Comparison of ENCODE assay signal across 16 cellular contexts in genomic region chr2:170467568-170468422, GRCh38.
DNase-seq lines count a peak whose midpoint lies in the region; ATAC-seq, FAIRE-seq and TF ChIP-seq lines count a peak whose summit lies in the region.
"Had no signal": no experiment of that assay in that cellular context is flagged by ENCODE, and none has a peak within 500 bp of the region (broad histone marks: within the 10 kb centered on the region; RNA-seq: fewer than 3 reads in every experiment).

No MANE protein-coding gene starts in this region.

- peak overlapping the region; percentile 1 for H3K27ac Mint-ChIP-seq in chondrocyte (ENCODE audit: unreplicated experiment)
- H3K27ac Mint-ChIP-seq: dendritic cell treated with granulocyte-macrophage colony-stimulating factor and Interleukin-4, amounts not matched to agents 40 ng/mL and 50 ng/mL, for 4 days; stimulated activated memory B cell treated with anti-CD40 and anti-IgM and Interleukin-4, amounts not matched to agents 10 μg/mL and 1 μg/mL and 100 μg/mL, for 72 hours; T-helper 2 cell treated with Interferon-gamma antibody and Interleukin-4, amounts not matched to agents 5 μg/mL and 100 μg/mL, for 36 hours; type B pancreatic cell had no signal

- H3K9me3 Mint-ChIP-seq in chondrocyte (ENCODE audit: low read depth): peaks cover 6% of the 10 kb centered on the region
- H3K9me3 Mint-ChIP-seq: dendritic cell treated with granulocyte-macrophage colony-stimulating factor and Interleukin-4, amounts not matched to agents 40 ng/mL and 50 ng/mL, for 4 days; T-helper 2 cell treated with Interferon-gamma antibody and Interleukin-4, amounts not matched to agents 5 μg/mL and 100 μg/mL, for 36 hours; type B pancreatic cell had no signal

- peaks cover 17% of the 10 kb centered on the region for H3K4me1 Mint-ChIP-seq in chondrocyte (ENCODE audit: low read depth)
- H3K4me1 Mint-ChIP-seq: stimulated activated memory B cell treated with anti-CD40 and anti-IgM and Interleukin-4, amounts not matched to agents 10 μg/mL and 1 μg/mL and 100 μg/mL, for 72 hours had no signal

- H3K4me3 Mint-ChIP-seq in chondrocyte (ENCODE audit: unreplicated experiment): no peak overlapping the region
- H3K4me3 Mint-ChIP-seq: dendritic cell treated with granulocyte-macrophage colony-stimulating factor and Interleukin-4, amounts not matched to agents 40 ng/mL and 50 ng/mL, for 4 days; stimulated activated memory B cell treated with anti-CD40 and anti-IgM and Interleukin-4, amounts not matched to agents 10 μg/mL and 1 μg/mL and 100 μg/mL, for 72 hours; T-helper 2 cell treated with Interferon-gamma antibody and Interleukin-4, amounts not matched to agents 5 μg/mL and 100 μg/mL, for 36 hours; type B pancreatic cell had no signal

- no peaks in the 10 kb centered on the region for H3K27me3 Mint-ChIP-seq in chondrocyte (ENCODE audit: low read depth)
- H3K27me3 Mint-ChIP-seq: stimulated activated memory B cell treated with anti-CD40 and anti-IgM and Interleukin-4, amounts not matched to agents 10 μg/mL and 1 μg/mL and 100 μg/mL, for 72 hours had no signal

- DNase-seq in Right ventricle myocardium superior (no peak), cardiac septum (ENCODE audit: low spot score) (no peak), NCI-H1694 (lab: John Stamatoyannopoulos, UW) (peak; percentile 12), chondrocyte (ENCODE audit: low spot score) (no peak), urothelium cell line (ENCODE audit: low spot score) (peak; percentile 40), iPS-NIHi7 (ENCODE audit: extremely low spot score) (no peak)
- DNase-seq in activated CD4-positive, alpha-beta T cell treated with anti-CD3 and anti-CD28 coated beads for 1 hour: no peak
- DNase-seq: activated CD4-positive, alpha-beta T cell treated with anti-CD3 and anti-CD28 coated beads for 4 hours; activated naive CD4-positive, alpha-beta T cell treated with Interleukin-2 at 50 U/mL for 16 hours; COR-L47; kidney had no signal

- H3K36me3 Mint-ChIP-seq in chondrocyte (ENCODE audit: low read depth): no peaks in the 10 kb centered on the region
- H3K36me3 Mint-ChIP-seq: stimulated activated memory B cell treated with anti-CD40 and anti-IgM and Interleukin-4, amounts not matched to agents 10 μg/mL and 1 μg/mL and 100 μg/mL, for 72 hours; type B pancreatic cell had no signal

- no peak for TF ChIP-seq CTCF in chondrocyte (IDR thresholded peaks at IDR 0.05)

- no peak for FAIRE-seq in urothelium cell line (lab: Jason Lieb, UNC)
- FAIRE-seq: kidney had no signal

- peak; percentile 61 for ATAC-seq in Right ventricle myocardium superior (ENCODE audit: poor library complexity)
- ATAC-seq in esophagus mucosa: no peak
- ATAC-seq: stimulated activated memory B cell treated with anti-CD40 and anti-IgM and Interleukin-4, amounts not matched to agents 10 μg/mL and 1 μg/mL and 100 μg/mL, for 72 hours had no signal

- intact Hi-C loops in Right ventricle myocardium superior (cut with DNase I) (no loop called here), cardiac septum (cut with DNase I) (no loop called here)

Comparison
In these comparisons a context has a peak if more than half of its experiments do, and no peak if none do; other contexts are left out.
1. DNase-seq: peak in NCI-H1694 (single experiment) and urothelium cell line (single experiment); none in Right ventricle myocardium superior (single experiment), cardiac septum (single experiment), chondrocyte (single experiment), iPS-NIHi7 (single experiment) and activated CD4-positive, alpha-beta T cell treated with anti-CD3 and anti-CD28 coated beads for 1 hour (single experiment).